In genomic region chr10:19815478-19816419, GRCh38 we compare ENCODE assay signal across 8 cellular contexts. TPM values are rescaled to one million over a fixed set of nuclear protein-coding genes. Genes with fewer than 3 reads are reported as not detected.
DNase-seq lines count a peak whose midpoint lies in the region; ATAC-seq and TF ChIP-seq lines count a peak whose summit lies in the region.

No MANE protein-coding gene starts in this region.

- H4K20me1 ChIP-seq in osteoblast (ENCODE audit: insufficient read depth, low read length), result no peaks in the 10 kb centered on the region

- H3K27ac ChIP-seq in HUES64 (ENCODE audit: low read depth, low read length) (peak overlapping the region; percentile 92), heart left ventricle (peak overlapping the region; percentile 60 to 95 (median 90)), osteoblast (ENCODE audit: low read depth, low read length) (no peak overlapping the region)

- H3K27ac Mint-ChIP-seq in activated naive CD8-positive, alpha-beta T cell treated with anti-CD3 and anti-CD28 coated beads, Interleukin-2, amount 50 U/mL, for 24 hours, result no peak overlapping the region

- H3K9ac ChIP-seq in HUES64 (ENCODE audit: low read depth, low read length), result peak overlapping the region; percentile 89

- H3K36me3 ChIP-seq in HUES64 (ENCODE audit: insufficient read depth, low read length), result no peaks in the 10 kb centered on the region
- H3K36me3 ChIP-seq in heart left ventricle, result no peaks in the 10 kb centered on the region
- no peaks in the 10 kb centered on the region for H3K36me3 ChIP-seq in osteoblast (ENCODE audit: insufficient read depth, low read length)

- H3K79me2 ChIP-seq in osteoblast (ENCODE audit: insufficient read depth, low read length), result no peaks in the 10 kb centered on the region

- intact Hi-C loops in heart left ventricle (cut with DNase I), result loop anchor here in 9 of 10 donors (5.0 to 10.0 kb wide), 14 partner anchors 132 to 957 kb away; no protein-coding TSS in a partner anchor

- peak; percentile 83 for DNase-seq in Caki2 (ENCODE audit: low read depth)
- DNase-seq in activated naive CD8-positive, alpha-beta T cell treated with anti-CD3 and anti-CD28 coated beads, Interleukin-2, amount 50 U/mL, for 24 hours, result peak; percentile 2
- DNase-seq in heart left ventricle, result peak; percentile 85 to 88 (median 86)
- peak; percentile 79 for DNase-seq in osteoblast (ENCODE audit: insufficient read length, low spot score, missing footprints)
- DNase-seq in activated CD4-positive, CD25-positive, alpha-beta regulatory T cell treated with anti-CD3 and anti-CD28 coated beads, Interleukin-2, amount 50 U/mL, for 72 hours, result no peak
- no peak for DNase-seq in T-helper 9 cell
- no peak for DNase-seq in NCI-H2171 treated with DMSO at 0.1 percent for 48 hours (lab: John Stamatoyannopoulos, UW)

- no peaks in the 10 kb centered on the region for H3K36me3 Mint-ChIP-seq in activated naive CD8-positive, alpha-beta T cell treated with anti-CD3 and anti-CD28 coated beads, Interleukin-2, amount 50 U/mL, for 24 hours (ENCODE audit: low read depth)

- H3K4me3 Mint-ChIP-seq in activated naive CD8-positive, alpha-beta T cell treated with anti-CD3 and anti-CD28 coated beads, Interleukin-2, amount 50 U/mL, for 24 hours, result peak overlapping the region; percentile 48

- peak overlapping the region; percentile 92 for H3K4me2 ChIP-seq in osteoblast (ENCODE audit: insufficient read depth, low read length)

- H3K4me3 ChIP-seq in HUES64 (ENCODE audit: low read length) (peak overlapping the region; percentile 90), heart left ventricle (peak overlapping the region; percentile 67 to 95 (median 82)), osteoblast (ENCODE audit: insufficient read depth, low read length) (peak overlapping the region; percentile 81)

- H3K9me3 ChIP-seq in HUES64 (ENCODE audit: insufficient read depth, low read depth, low read length), result no peaks in the 10 kb centered on the region
- H3K9me3 ChIP-seq in heart left ventricle, result no peaks in the 10 kb centered on the region
- H3K9me3 ChIP-seq in osteoblast (ENCODE audit: low read depth, low read length), result no peaks in the 10 kb centered on the region

- H3K27me3 ChIP-seq in HUES64 (ENCODE audit: insufficient read depth, low read length) (peaks cover 3% of the 10 kb centered on the region; the same call in 1 of the 2 replicates), heart left ventricle (peaks cover 0 to 18% (median 0%) of the 10 kb centered on the region in 9 donors), osteoblast (ENCODE audit: insufficient read depth, low read length) (peaks cover 33% of the 10 kb centered on the region)

- peaks cover 44% of the 10 kb centered on the region for H3K27me3 Mint-ChIP-seq in activated naive CD8-positive, alpha-beta T cell treated with anti-CD3 and anti-CD28 coated beads, Interleukin-2, amount 50 U/mL, for 24 hours

- peak overlapping the region; percentile 85 for H2AFZ ChIP-seq in osteoblast (ENCODE audit: low read length)

- under 1% methylated on average over 79 of the region's 79 CpGs for WGBS in HUES64
- WGBS in heart left ventricle, 4 donors, result 0 to 1% (median 1%) methylated on average over 38 to 79 of the region's 79 CpGs

- peak; percentile 37 for ATAC-seq in activated naive CD8-positive, alpha-beta T cell treated with anti-CD3 and anti-CD28 coated beads, Interleukin-2, amount 50 U/mL, for 24 hours
- ATAC-seq in heart left ventricle, result peak; percentile 80 to 88 (median 86)

- in situ Hi-C loops in Caki2 (cut with HindIII; ENCODE audit: low pct_unique_long_range_greater_than_20kb, low sequenced_read_pairs), result no loop called here

- peaks cover 7% of the 10 kb centered on the region for H3K4me1 Mint-ChIP-seq in activated naive CD8-positive, alpha-beta T cell treated with anti-CD3 and anti-CD28 coated beads, Interleukin-2, amount 50 U/mL, for 24 hours

- peaks cover 27% of the 10 kb centered on the region for H3K4me1 ChIP-seq in HUES64 (ENCODE audit: insufficient read depth, low read length)
- peaks cover 0 to 23% (median 6%) of the 10 kb centered on the region in 12 donors for H3K4me1 ChIP-seq in heart left ventricle
- H3K4me1 ChIP-seq in osteoblast (ENCODE audit: insufficient read depth, low read length), result peaks cover 7% of the 10 kb centered on the region

- H3K9me3 Mint-ChIP-seq in activated naive CD8-positive, alpha-beta T cell treated with anti-CD3 and anti-CD28 coated beads, Interleukin-2, amount 50 U/mL, for 24 hours, result no peaks in the 10 kb centered on the region

- TF ChIP-seq CTCF in heart left ventricle (IDR thresholded peaks at IDR 0.05) (no peak), osteoblast (IDR thresholded peaks at IDR 0.05; ENCODE audit: extremely low read depth, low read depth, low read length) (no peak)

- peak in 1 of 2 donors; percentile 61 for TF ChIP-seq POLR2A in heart left ventricle (IDR thresholded peaks at IDR 0.05)

RNA-seq across cellular contexts. Expression of gene PLXDC2, which starts 0.5 kb away (rescaled TPM):
- 4.7 and 7.4 TPM in 2 replicates for total RNA-seq in Caki2 (2014; rRNA removed; shearing (Covaris generic); ENCODE audit: low replicate concordance)
- 19.3 TPM for polyA plus RNA-seq in HUES64 (2013, experiment 1 of 2)
- polyA plus RNA-seq in HUES64 (2013, experiment 2 of 2), result 25.3 TPM
- total RNA-seq in heart left ventricle (10 to 100 TPM; 10.7 to 36.4 (median 18.7) TPM), osteoblast (63.3 and 86.9 TPM in 2 replicates)
- polyA plus RNA-seq in heart left ventricle, result 1 to 10 TPM; 3.4 to 7.2 TPM

Comparison
In these comparisons a context has a peak if more than half of its experiments do, and no peak if none do; other contexts are left out.
1. DNase-seq: peak in Caki2 (single experiment), activated naive CD8-positive, alpha-beta T cell treated with anti-CD3 and anti-CD28 coated beads, Interleukin-2, amount 50 U/mL, for 24 hours (single experiment), heart left ventricle (5 of 5) and osteoblast (single experiment); none in activated CD4-positive, CD25-positive, alpha-beta regulatory T cell treated with anti-CD3 and anti-CD28 coated beads, Interleukin-2, amount 50 U/mL, for 72 hours (single experiment), T-helper 9 cell (single experiment) and NCI-H2171 treated with DMSO at 0.1 percent for 48 hours (single experiment).
2. Peak in every context shown above with its lines, with median percentiles within 50 percentile points of each other: H3K4me3 ChIP-seq.